Comparison of ENCODE assay signal across 24 cellular contexts in genomic region chr11:58919980-58920379, GRCh38. TPM values are rescaled to one million over a fixed set of nuclear protein-coding genes. Genes with fewer than 3 reads are reported as not detected.
DNase-seq lines count a peak whose midpoint lies in the region; ATAC-seq and TF ChIP-seq lines count a peak whose summit lies in the region.
"Had no signal": no experiment of that assay in that cellular context is flagged by ENCODE, and none has a peak within 500 bp of the region (broad histone marks: within the 10 kb centered on the region; RNA-seq: fewer than 3 reads in every experiment).

No MANE protein-coding gene starts in this region.

- POLR2A ChIA-PET in SK-N-SH (lab: Yijun Ruan, JAX): no interaction called here

- 32% methylated on average over 2 of the region's 2 CpGs for WGBS in SK-N-SH (ENCODE audit: low lambda C conversion rate)
- WGBS in transverse colon (ENCODE audit: low coverage in 1 of 2), 2 donors: 40 to 70% methylated on average over 1 to 2 of the region's 2 CpGs

- CTCF ChIA-PET in SK-N-SH (lab: Yijun Ruan, JAX): interaction anchor here (0.7 to 2.3 kb wide), 4 partner anchors 11 to 241 kb away, joined by 3 to 9 read pairs (median 4); no protein-coding TSS in a partner anchor

- H2AFZ ChIP-seq in SK-N-SH (ENCODE audit: low read depth): no peak overlapping the region

- no peak for DNase-seq in SK-N-SH
- peak; percentile 20 to 45 for DNase-seq in NOMO-1 (lab: John Stamatoyannopoulos, UW; ENCODE audit: unreplicated experiment in 2 of 2)
- DNase-seq in astrocyte of the spinal cord (ENCODE audit: low read depth, low spot score): no peak
- peak; percentile 21 for DNase-seq in transverse colon
- no peak for DNase-seq in G401 (ENCODE audit: low spot score)
- DNase-seq in NCI-H2029 (lab: John Stamatoyannopoulos, UW): no peak
- DNase-seq: activated CD8-positive, alpha-beta T cell treated with anti-CD3 and anti-CD28 coated beads for 36 hours; activated T-cell treated with anti-CD3 and anti-CD28 coated beads, Interleukin-2, amount 50 U/mL, for 1 hour; adrenal gland; Calu3; hypothalamus; islet precursor cell; NCI-H1105; NCI-H2081; NCI-H526; psoas muscle; stimulated activated CD4-positive, alpha-beta T cell treated with anti-CD3 and anti-CD28 coated beads, Interleukin-4, amount 100 ng/mL, for 24 hours had no signal

- no peak for ATAC-seq in SK-N-SH treated with all-trans-retinoic acid at 6 μM for 48 hours
- no peak for ATAC-seq in HG03135 (IDR thresholded peaks at IDR 0.05; ENCODE audit: unreplicated experiment)
- ATAC-seq: activated CD8-positive, alpha-beta T cell treated with anti-CD3 and anti-CD28 coated beads for 36 hours; psoas muscle had no signal

- no peak overlapping the region for H3K9ac ChIP-seq in SK-N-SH

- TF ChIP-seq RAD21 in SK-N-SH (IDR thresholded peaks at IDR 0.05; ENCODE audit: low read length): peak; percentile 31

- H3K4me3 ChIP-seq in SK-N-SH (ENCODE audit: low read depth in 2 of 2, low read length in 1 of 2) (no peak overlapping the region), astrocyte of the spinal cord (ENCODE audit: low read depth, low read length) (no peak overlapping the region), transverse colon (no peak overlapping the region)
- H3K4me3 ChIP-seq: adrenal gland, cardiac muscle cell, lung, psoas muscle had no signal

- H3K9me3 ChIP-seq in SK-N-SH: 0 out of 2 replicates have a peak, but pooled peaks cover 2% of the 10 kb centered on the region
- peaks cover 15 to 18% of the 10 kb centered on the region in 2 donors for H3K9me3 ChIP-seq in transverse colon
- H3K9me3 ChIP-seq: neutrophil had no signal

- H3F3A ChIP-seq in SK-N-SH (replicated peaks; ENCODE audit: insufficient read depth): no peaks in the 10 kb centered on the region

- H3K36me3 ChIP-seq in SK-N-SH (replicated peaks in 1 of 2; ENCODE audit: control insufficient read depth in 1 of 2, insufficient read depth in 2 of 2, low read length in 1 of 2) (no peaks in the 10 kb centered on the region), transverse colon (no peaks in the 10 kb centered on the region)
- H3K36me3 ChIP-seq: adrenal gland, cardiac muscle cell, neutrophil had no signal

- H3K79me2 ChIP-seq in SK-N-SH (ENCODE audit: insufficient read depth): no peaks in the 10 kb centered on the region

- intact Hi-C loops in transverse colon (cut with DNase I; ENCODE audit: low total_unique reads): no loop called here

- in situ Hi-C loops in astrocyte of the spinal cord (cut with HindIII; ENCODE audit: low sequenced_read_pairs): no loop called here
- in situ Hi-C loops in transverse colon (cut with MboI; ENCODE audit: low pct_ligation_motif_present in 1 of 4, low pct_unique_long_range_greater_than_20kb in 1 of 4, low sequenced_read_pairs in 3 of 4): loop anchor here in 3 of 4 donors (25.0 kb wide), 1 partner anchor 258 kb away; no protein-coding TSS in a partner anchor
- in situ Hi-C loops in G401 (cut with HindIII; ENCODE audit: low sequenced_read_pairs): no loop called here

- H4K20me1 ChIP-seq in SK-N-SH (ENCODE audit: insufficient read depth): no peaks in the 10 kb centered on the region

- no peaks in the 10 kb centered on the region for H3K9me2 ChIP-seq in SK-N-SH

- no peaks in the 10 kb centered on the region for H3K27me3 ChIP-seq in SK-N-SH (ENCODE audit: insufficient read depth)
- H3K27me3 ChIP-seq in transverse colon: no peaks in the 10 kb centered on the region
- H3K27me3 ChIP-seq: adrenal gland, cardiac muscle cell had no signal

- TF ChIP-seq CTCF in SK-N-SH (IDR thresholded peaks at IDR 0.05) (no peak), astrocyte of the spinal cord (IDR thresholded peaks at IDR 0.05; ENCODE audit: low read depth, low read length) (peak; percentile 9), transverse colon (IDR thresholded peaks at IDR 0.05) (peak in 1 of 5 experiments; percentile 8)

- peaks cover 0 to 3% of the 10 kb centered on the region in 2 experiments; a peak in 2 of 4 replicates for H3K4me1 ChIP-seq in SK-N-SH (ENCODE audit: control insufficient read depth in 1 of 2, insufficient read depth in 2 of 2, low read depth in 1 of 2, low read length in 1 of 2)
- peaks cover 0 to 32% (median 13%) of the 10 kb centered on the region in 4 donors for H3K4me1 ChIP-seq in transverse colon
- H3K4me1 ChIP-seq: adrenal gland, psoas muscle had no signal

- no peak overlapping the region for H3K4me2 ChIP-seq in SK-N-SH

- TF ChIP-seq POLR2A in transverse colon (IDR thresholded peaks at IDR 0.05): no peak

- TF ChIP-seq EP300 in SK-N-SH (IDR thresholded peaks at IDR 0.05; ENCODE audit: borderline replicate concordance in 1 of 2, low read depth in 1 of 2, low read length in 1 of 2): no peak
- no peak for TF ChIP-seq EP300 in transverse colon (IDR thresholded peaks at IDR 0.05; ENCODE audit: low read depth)

- no peak overlapping the region for H3K27ac ChIP-seq in SK-N-SH (ENCODE audit: low read depth in 2 of 2, low read length in 1 of 2)
- peak overlapping the region in 1 of 4 donors; percentile 30 for H3K27ac ChIP-seq in transverse colon
- H3K27ac ChIP-seq: adrenal gland, cardiac muscle cell, neutrophil, psoas muscle had no signal

TF ChIP-seq in SK-N-SH, 30 proteins besides CTCF, POLR2A, EP300 and RAD21:
- TF ChIP-seq EZH2phosphoT487 (IDR thresholded peaks at IDR 0.05; ENCODE audit: borderline replicate concordance, low read depth) (no peak), SMC3 (IDR thresholded peaks at IDR 0.05; ENCODE audit: low read depth, low read length) (no peak), ELF1 (IDR thresholded peaks at IDR 0.05) (no peak), CHD2 (IDR thresholded peaks at IDR 0.05; ENCODE audit: low read length, partially characterized antibody) (no peak), PBX3 (IDR thresholded peaks at IDR 0.05) (no peak), POLR2AphosphoS5 (IDR thresholded peaks at IDR 0.05; ENCODE audit: low read depth, low read length) (no peak), YY1 (IDR thresholded peaks at IDR 0.05; ENCODE audit: low read depth) (no peak), GATA2 (CRISPR knock-in tag; IDR thresholded peaks at IDR 0.05) (no peak), FOXM1 (IDR thresholded peaks at IDR 0.05; ENCODE audit: low read depth) (no peak)

TF ChIP-seq in SK-N-SH treated with all-trans-retinoic acid at 6 μM for 48 hours, 23 proteins besides CTCF, POLR2A, EP300 and RAD21 (continues in another document):
- no peak for TF ChIP-seq TSHZ2 (CRISPR knock-in tag; IDR thresholded peaks at IDR 0.05)
- TF ChIP-seq ZNF565 (CRISPR knock-in tag; conservative IDR thresholded peaks at IDR 0.05; ENCODE audit: low read depth): no peak
- no peak for TF ChIP-seq OSR1 (CRISPR knock-in tag; IDR thresholded peaks at IDR 0.05)
- no peak for TF ChIP-seq ZNF8 (CRISPR knock-in tag; IDR thresholded peaks at IDR 0.05)
- no peak for TF ChIP-seq ZC3H10 (CRISPR knock-in tag; IDR thresholded peaks at IDR 0.05)
- TF ChIP-seq CSRNP3 (CRISPR knock-in tag; IDR thresholded peaks at IDR 0.05): no peak

RNA-seq across cellular contexts. Expression of gene GLYATL1, which starts 19.3 kb away (rescaled TPM):
- 0.21 and 0.29 TPM in 2 replicates for polyA plus RNA-seq in SK-N-SH (2012; rRNA removed)
- polyA plus RNA-seq in SK-N-SH (2012; cell fraction: cytosol; rRNA removed): 0.01 and 0.09 TPM in 2 replicates
- polyA plus RNA-seq in SK-N-SH (2012; cell fraction: nucleus; rRNA removed): 0.07 and 0.42 TPM in 2 replicates
- 1 to 10 TPM in 1 of 4 donors, not detected in 3; 2.0 TPM for total RNA-seq in transverse colon
- not detected in 2 replicates for total RNA-seq in G401 (2014; rRNA removed; shearing (Covaris generic))
- total RNA-seq: Calu3, dermis microvascular lymphatic vessel endothelial cell, psoas muscle had no signal
- polyA plus RNA-seq: IgD-negative memory B cell, psoas muscle had no signal

Comparison
In these comparisons a context has a peak if more than half of its experiments do, and no peak if none do; other contexts are left out.
1. DNase-seq: peak in NOMO-1 (2 of 2) and transverse colon (single experiment); none in SK-N-SH (single experiment), astrocyte of the spinal cord (single experiment), G401 (single experiment) and NCI-H2029 (single experiment).
2. in situ Hi-C loops: an anchor here in transverse colon (25.0 kb wide); none called in astrocyte of the spinal cord and G401.